Comparison of ENCODE assay signal across 29 cellular contexts in the genomic region with DNA sequence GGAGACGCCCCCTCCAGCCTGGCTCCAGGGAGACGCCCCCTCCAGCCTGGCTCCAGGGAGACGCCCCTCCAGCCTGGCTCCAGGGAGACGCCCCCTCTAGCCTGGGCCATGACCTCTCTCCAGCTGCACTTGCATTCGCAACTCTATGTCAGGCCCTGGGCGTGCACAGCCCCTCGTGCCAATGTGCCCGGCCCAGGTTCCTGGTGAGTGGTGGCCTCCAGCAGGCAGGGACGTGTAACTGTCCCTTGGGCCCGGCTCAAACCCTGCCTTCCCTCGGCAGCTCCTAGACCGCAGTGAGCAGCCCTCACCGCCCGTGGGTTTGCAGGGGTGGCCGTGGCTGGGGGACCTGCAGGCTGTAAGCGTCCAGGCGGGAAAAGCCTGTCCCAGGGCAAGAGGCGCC. TPM values are rescaled to one million over a fixed set of nuclear protein-coding genes. Genes with fewer than 3 reads are reported as not detected.
DNase-seq lines count a peak whose midpoint lies in the region; ATAC-seq and TF ChIP-seq lines count a peak whose summit lies in the region.
"Had no signal": no experiment of that assay in that cellular context is flagged by ENCODE, and none has a peak within 500 bp of the region (broad histone marks: within the 10 kb centered on the region; RNA-seq: fewer than 3 reads in every experiment).

No MANE protein-coding gene starts in this region.

- peak; percentile 36 for DNase-seq in DMS 273 (lab: John Stamatoyannopoulos, UW; ENCODE audit: unreplicated experiment)
- DNase-seq in DMS 273 treated with DMSO at 0.1 percent for 48 hours (lab: John Stamatoyannopoulos, UW) = no peak
- DNase-seq in BE2C = peak; percentile 24
- no peak for DNase-seq in Panc1 (ENCODE audit: low read depth, low spot score)
- DNase-seq in left kidney (ENCODE audit: low read depth, low spot score) = peak; percentile 42
- DNase-seq in HuH-7 (ENCODE audit: low spot score) = no peak
- DNase-seq in upper lobe of right lung = no peak
- DNase-seq: AML-193; CD8-positive, alpha-beta memory T cell; DND-41; GOT3; MG63; NCI-H1092 treated with DMSO at 0.1 percent for 48 hours; NCI-H1436 treated with DMSO at 0.1 percent for 48 hours; NCI-H1930; NCI-H345; NCI-H524; NCI-H774; T-helper 1 cell had no signal

- ATAC-seq in Panc1 = peak; percentile 49
- ATAC-seq in HG02852 (IDR thresholded peaks at IDR 0.05; ENCODE audit: unreplicated experiment) = no peak
- no peak for ATAC-seq in upper lobe of right lung
- ATAC-seq: GM12878, HCT116, Right ventricle myocardium inferior had no signal

- H3K4me1 ChIP-seq in BE2C (no peaks in the 10 kb centered on the region), Panc1 (ENCODE audit: control insufficient read depth, insufficient read depth, low read length) (peaks cover 5% of the 10 kb centered on the region; the same call in 1 of the 2 replicates), upper lobe of right lung (no peaks in the 10 kb centered on the region)
- H3K4me1 ChIP-seq: SJSA1 had no signal

- H3K27ac ChIP-seq in Panc1 (ENCODE audit: low read length) (no peak overlapping the region), upper lobe of right lung (no peak overlapping the region)
- H3K27ac ChIP-seq: 22Rv1, C4-2B, SJSA1 had no signal

- CTCF ChIA-PET in Panc1 (lab: Charles Lee) = interaction anchor here (0.9 to 1.1 kb wide), 2 partner anchors 21 to 132 kb away, joined by 3 to 4 read pairs; no protein-coding TSS in a partner anchor

- intact Hi-C loops in Panc1 (cut with micrococcal nuclease; ENCODE audit: unreplicated experiment) = no loop called here
- intact Hi-C loops in upper lobe of right lung (cut with DNase I) = no loop called here

- H3K4me3 ChIP-seq in BE2C (ENCODE audit: low read depth, low read length) (no peak overlapping the region), Panc1 (ENCODE audit: low read depth in 2 of 2, low read length in 2 of 2) (no peak overlapping the region), upper lobe of right lung (no peak overlapping the region)
- H3K4me3 ChIP-seq: GM12878, MG63, SJSA1 had no signal

- TF ChIP-seq CTCF in BE2C (IDR thresholded peaks at IDR 0.05; ENCODE audit: low read depth, low read length) (no peak), Panc1 (IDR thresholded peaks at IDR 0.05) (no peak), upper lobe of right lung (IDR thresholded peaks at IDR 0.05) (no peak)

- in situ Hi-C loops in Panc1 (cut with HindIII; ENCODE audit: low pct_unique_long_range_greater_than_20kb, low sequenced_read_pairs) = no loop called here

- POLR2A ChIA-PET in Panc1 (lab: Charles Lee) = no interaction called here

- BruUV-seq in Panc1 (replicated peaks; lab: Mats Ljungman, UMichigan) = no TSS peak

- H3K9me3 ChIP-seq in BE2C (no peaks in the 10 kb centered on the region), Panc1 (ENCODE audit: control insufficient read depth, insufficient read depth, low read depth, low read length) (no peaks in the 10 kb centered on the region), upper lobe of right lung (no peaks in the 10 kb centered on the region)
- H3K9me3 ChIP-seq: MG63, SJSA1 had no signal

- no peaks in the 10 kb centered on the region for H3K27me3 ChIP-seq in BE2C
- no peaks in the 10 kb centered on the region for H3K27me3 ChIP-seq in Panc1 (ENCODE audit: control insufficient read depth, insufficient read depth, low read length)
- H3K27me3 ChIP-seq in upper lobe of right lung = no peaks in the 10 kb centered on the region
- H3K27me3 ChIP-seq: MG63, SJSA1 had no signal

- H3K36me3 ChIP-seq in BE2C (no peaks in the 10 kb centered on the region), Panc1 (ENCODE audit: control insufficient read depth, insufficient read depth, low read length) (no peaks in the 10 kb centered on the region), upper lobe of right lung (no peaks in the 10 kb centered on the region)
- H3K36me3 ChIP-seq: MG63, SJSA1 had no signal

RNA-seq across cellular contexts. Expression of a gene that starts 6.8 kb away (rescaled TPM):
- 0.54 TPM for polyA plus RNA-seq in BE2C (2012; ENCODE audit: insufficient read depth, insufficient read length, low read depth)
- total RNA-seq in Panc1 (2021; ENCODE audit: unreplicated experiment) = 0.49 TPM
- polyA plus RNA-seq in Panc1 (2012; ENCODE audit: insufficient read length) = 1.6 TPM
- not detected for total RNA-seq in upper lobe of right lung
- total RNA-seq: CD8-positive, alpha-beta memory T cell; LHCN-M2; OCI-LY7; Right ventricle myocardium inferior; SJSA1 had no signal
- polyA plus RNA-seq: AG04450; CD8-positive, alpha-beta memory T cell had no signal

RNA-seq across cellular contexts. Expression of a gene that starts 45.0 kb away (rescaled TPM):
- polyA plus RNA-seq in BE2C (2012; ENCODE audit: insufficient read depth, insufficient read length, low read depth) = not detected
- total RNA-seq in Panc1 (2021; ENCODE audit: unreplicated experiment) (0.08 TPM), upper lobe of right lung (not detected)
- polyA plus RNA-seq in Panc1 (2012; ENCODE audit: insufficient read length) = not detected
- total RNA-seq: CD8-positive, alpha-beta memory T cell; LHCN-M2; OCI-LY7; Right ventricle myocardium inferior; SJSA1 had no signal
- polyA plus RNA-seq: AG04450; CD8-positive, alpha-beta memory T cell; GM12878 had no signal

Comparison
In these comparisons a context has a peak if more than half of its experiments do, and no peak if none do; other contexts are left out.
1. DNase-seq: peak in DMS 273 (single experiment), BE2C (single experiment) and left kidney (single experiment); none in DMS 273 treated with DMSO at 0.1 percent for 48 hours (single experiment), Panc1 (single experiment), HuH-7 (single experiment) and upper lobe of right lung (single experiment).